ENCODE assay signal across 13 cellular contexts in genomic region chr5:151024440-151024839, GRCh38. TPM values are rescaled to one million over a fixed set of nuclear protein-coding genes. Genes with fewer than 3 reads are reported as not detected.
DNase-seq lines count a peak whose midpoint lies in the region; ATAC-seq and FAIRE-seq lines count a peak whose summit lies in the region.
"Had no signal": no experiment of that assay in that cellular context is flagged by ENCODE, and none has a peak within 500 bp of the region (broad histone marks: within the 10 kb centered on the region; RNA-seq: fewer than 3 reads in every experiment).

No MANE protein-coding gene starts in this region.

- H3K4me3 ChIP-seq in adipocyte (ENCODE audit: low read length) (peak overlapping the region; percentile 83), small intestine (ENCODE audit: low read depth in 1 of 2, low read length in 2 of 2) (no peak overlapping the region)

- H3K4me1 ChIP-seq in adipocyte (ENCODE audit: control insufficient read depth, insufficient read depth, low read length) = peaks cover 89% of the 10 kb centered on the region
- peaks cover 0 to 4% of the 10 kb centered on the region in 2 donors for H3K4me1 ChIP-seq in small intestine (ENCODE audit: control insufficient read depth in 2 of 2, insufficient read depth in 1 of 2, low read depth in 1 of 2, low read length in 1 of 2)

- no peaks in the 10 kb centered on the region for H3K9me3 ChIP-seq in adipocyte (ENCODE audit: control insufficient read depth, low read length)
- H3K9me3 ChIP-seq in small intestine (ENCODE audit: control insufficient read depth, low read depth) = no peaks in the 10 kb centered on the region

- H3K36me3 ChIP-seq in adipocyte (ENCODE audit: control insufficient read depth, insufficient read depth, low read length, severe bottlenecking) (peaks cover 46% of the 10 kb centered on the region), small intestine (ENCODE audit: control insufficient read depth in 2 of 2, insufficient read depth in 2 of 2, low read length in 2 of 2) (peaks cover 3 to 5% of the 10 kb centered on the region in 2 donors)

- H3K9ac ChIP-seq in adipocyte (ENCODE audit: low read length) = peak overlapping the region; percentile 84

- ATAC-seq in activated CD4-positive, CD25-positive, alpha-beta regulatory T cell treated with anti-CD3 and anti-CD28 coated beads, Interleukin-2, amount 50 U/mL, for 24 hours = no peak
- no peak for ATAC-seq in HG03108 (IDR thresholded peaks at IDR 0.05; ENCODE audit: unreplicated experiment)

- no peak for FAIRE-seq in small intestine (lab: Jason Lieb, UNC)

- peak overlapping the region; percentile 2 to 75 for H3K27ac ChIP-seq in small intestine (ENCODE audit: low read depth in 1 of 2, low read length in 1 of 2)

- 74 to 94% (median 91%) methylated on average over 2 to 3 of the region's 3 CpGs for WGBS in small intestine, 3 donors

- H3K27me3 ChIP-seq in adipocyte (replicated peaks; ENCODE audit: control insufficient read depth, insufficient read depth, low read length) (no peaks in the 10 kb centered on the region), small intestine (ENCODE audit: control insufficient read depth in 2 of 2, insufficient read depth in 2 of 2, low read length in 2 of 2) (no peaks in the 10 kb centered on the region)

- DNase-seq in Daoy (ENCODE audit: low read depth) (peak; percentile 35), adipocyte (ENCODE audit: low read depth) (no peak), kidney tubule cell (ENCODE audit: low spot score) (peak; percentile 64), small intestine (no peak), NCI-H510A treated with DMSO at 0.1 percent for 48 hours (lab: John Stamatoyannopoulos, UW) (no peak)
- DNase-seq in activated naive CD4-positive, alpha-beta T cell (lab: John Stamatoyannopoulos, UW) = no peak
- DNase-seq: activated CD4-positive, alpha-beta T cell treated with anti-CD3 and anti-CD28 coated beads for 48 hours; endodermal cell; NCI-H1930; NCI-H69; substantia nigra had no signal

RNA-seq across cellular contexts. Expression of gene GPX3, which starts 4.0 kb away (rescaled TPM):
- total RNA-seq in Daoy (2014; rRNA removed; shearing (Covaris generic)) = 11.5 and 13.1 TPM in 2 replicates
- polyA plus RNA-seq in small intestine = 1,000 to 10,000 TPM in 1 of 3 donors, 100 to 1,000 TPM in 1, 10 to 100 TPM in 1; 19.9 to 1,014 (median 191) TPM

RNA-seq across cellular contexts. Expression of gene TNIP1, which starts 56.4 kb away (rescaled TPM):
- total RNA-seq in Daoy (2014; rRNA removed; shearing (Covaris generic)) = 239 TPM in 2 replicates
- polyA plus RNA-seq in small intestine = 100 to 1,000 TPM in 2 of 3 donors, 10 to 100 TPM in 1; 97.5 to 190 (median 164) TPM

Comparison
In these comparisons a context has a peak if more than half of its experiments do, and no peak if none do; other contexts are left out.
1. DNase-seq: peak in Daoy (single experiment) and kidney tubule cell (single experiment); none in adipocyte (single experiment), small intestine (single experiment), activated naive CD4-positive, alpha-beta T cell (0 of 4) and NCI-H510A treated with DMSO at 0.1 percent for 48 hours (single experiment).